ENCODE assay signal across 21 cellular contexts in the genomic region with DNA sequence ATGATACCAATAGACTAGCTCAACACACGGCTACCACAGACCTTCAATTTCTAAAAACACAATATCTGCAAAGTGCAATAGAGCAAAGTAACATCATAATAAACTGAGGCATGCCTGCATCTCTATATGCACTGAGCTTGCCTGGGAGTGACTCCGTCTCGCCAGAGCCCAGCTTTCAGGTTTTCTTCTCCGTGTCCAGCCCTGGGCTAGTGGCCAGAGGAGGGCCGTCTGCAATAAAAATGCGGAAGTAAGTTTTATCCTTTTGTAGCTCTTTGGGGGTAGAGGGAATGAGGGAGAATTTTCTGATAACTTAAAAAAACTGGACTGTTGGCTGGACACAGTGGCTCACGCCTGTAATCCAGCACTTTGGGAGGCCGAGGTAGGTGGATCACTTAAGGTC. TPM values are rescaled to one million over a fixed set of nuclear protein-coding genes. Genes with fewer than 3 reads are reported as not detected.
"Had no signal": no experiment of that assay in that cellular context is flagged by ENCODE, and none has a peak within 500 bp of the region (broad histone marks: within the 10 kb centered on the region; RNA-seq: fewer than 3 reads in every experiment).

No MANE protein-coding gene starts in this region.

- H3K4me1 ChIP-seq: breast epithelium, colonic mucosa, heart right ventricle, lower lobe of right lung, upper lobe of left lung had no signal

- H3K36me3 ChIP-seq: breast epithelium, heart right ventricle, lower lobe of right lung, upper lobe of left lung had no signal

- H3K27ac ChIP-seq: breast epithelium, colonic mucosa, epithelial cell of prostate, heart right ventricle, lower lobe of right lung, upper lobe of left lung had no signal

- DNase-seq: activated CD4-positive, alpha-beta memory T cell treated with anti-CD3 and anti-CD28 coated beads, Interleukin-2, amount 10 ng/mL, durations not matched to agents 7 days and 5 days; activated CD4-positive, alpha-beta T cell treated with anti-CD3 and anti-CD28 coated beads, Interleukin-2, amount 10 ng/mL, durations not matched to agents 24 days and 14 days; activated naive CD4-positive, alpha-beta T cell treated with Interleukin-2 at 50 U/mL for 16 hours; amniotic stem cell; colonic mucosa; heart right ventricle; left colon; mesendoderm; naive thymus-derived CD4-positive, alpha-beta T cell; occipital lobe; stimulated activated CD4-positive, alpha-beta T cell treated with anti-CD3 and anti-CD28 coated beads, Interleukin-2, amount 100 ng/mL, for 48 hours; stimulated activated CD8-positive, alpha-beta memory T cell treated with anti-CD3 and anti-CD28 coated beads, Interleukin-4, amount 100 ng/mL, for 48 hours; stimulated activated naive B cell treated with anti-CD40 and anti-IgM and Interleukin-4, amounts not matched to agents 10 μg/mL and 1 μg/mL and 100 μg/mL, for 72 hours; T-helper 1 cell had no signal

- H3K9me3 ChIP-seq: breast epithelium, colonic mucosa, lower lobe of right lung had no signal

- H3K4me3 ChIP-seq: breast epithelium, colonic mucosa, heart right ventricle, lower lobe of right lung, upper lobe of left lung had no signal

- H3K27me3 ChIP-seq: breast epithelium, colonic mucosa, heart right ventricle, upper lobe of left lung had no signal

- ATAC-seq: heart right ventricle; left colon; lower lobe of right lung; naive thymus-derived CD4-positive, alpha-beta T cell had no signal

RNA-seq across cellular contexts. Expression of gene GPR17, which starts 41.0 kb away (rescaled TPM):
- total RNA-seq: activated CD4-positive, alpha-beta memory T cell treated with anti-CD3 and anti-CD28 coated beads, Interleukin-2, amount 10 ng/mL, durations not matched to agents 7 days and 5 days; activated CD4-positive, alpha-beta T cell treated with anti-CD3 and anti-CD28 coated beads, Interleukin-2, amount 10 ng/mL, durations not matched to agents 24 days and 14 days; activated naive CD8-positive, alpha-beta T cell treated with anti-CD3 and anti-CD28 coated beads, Interleukin-2, amount 10 ng/mL, durations not matched to agents 7 days and 5 days; breast epithelium; naive thymus-derived CD4-positive, alpha-beta T cell; renal cortical epithelial cell had no signal
- polyA plus RNA-seq: keratinocyte; naive thymus-derived CD4-positive, alpha-beta T cell had no signal
